ENCODE assay signal across 8 cellular contexts in the genomic region with DNA sequence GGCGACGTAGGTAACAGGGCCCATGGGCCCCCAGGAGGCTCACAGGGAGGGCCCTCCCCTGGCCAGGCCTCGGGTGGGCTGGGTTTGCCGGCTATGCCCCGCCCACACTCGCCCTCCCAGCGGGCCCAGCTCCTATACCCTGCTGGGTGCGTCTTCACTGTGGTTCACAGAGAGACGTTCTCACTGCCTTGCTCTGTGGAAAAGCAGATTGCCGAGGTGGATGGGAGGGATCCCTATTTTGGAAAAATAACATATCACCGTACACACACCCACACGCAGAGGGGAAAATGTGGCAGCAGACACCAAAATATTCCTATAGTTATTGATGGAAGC. TPM values are rescaled to one million over a fixed set of nuclear protein-coding genes. Genes with fewer than 3 reads are reported as not detected.
DNase-seq lines count a peak whose midpoint lies in the region; ATAC-seq and TF ChIP-seq lines count a peak whose summit lies in the region.

No MANE protein-coding gene starts in this region.

- H3K9me3 Mint-ChIP-seq in activated CD4-positive, alpha-beta T cell treated with anti-CD3 and anti-CD28 coated beads for 36 hours (ENCODE audit: low read depth): peaks cover 8% of the 10 kb centered on the region
- no peaks in the 10 kb centered on the region for H3K9me3 Mint-ChIP-seq in chondrocyte (ENCODE audit: low read depth)

- CTCF ChIA-PET in activated CD4-positive, alpha-beta T cell treated with anti-CD3 and anti-CD28 coated beads for 36 hours (lab: Charles Lee): interaction anchor here (0.7 to 2.7 kb wide), 7 partner anchors 8 to 680 kb away, joined by 3 to 15 read pairs (median 3); no protein-coding TSS in a partner anchor

- no peak for TF ChIP-seq CTCF in chondrocyte (IDR thresholded peaks at IDR 0.05)
- TF ChIP-seq CTCF in mucosa of descending colon (IDR thresholded peaks at IDR 0.05): no peak

- peak overlapping the region; percentile 83 for H3K27ac Mint-ChIP-seq in activated CD4-positive, alpha-beta T cell treated with anti-CD3 and anti-CD28 coated beads for 36 hours
- no peak overlapping the region for H3K27ac Mint-ChIP-seq in chondrocyte (ENCODE audit: unreplicated experiment)

- intact Hi-C loops in activated CD4-positive, alpha-beta T cell treated with anti-CD3 and anti-CD28 coated beads for 36 hours (cut with DNase I, micrococcal nuclease): loop anchor here (1.0 to 10.0 kb wide), 10 partner anchors 36 to 719 kb away; partner anchors contain the start of gene ARID1B (in 1 of the 2)
- intact Hi-C loops in mucosa of descending colon (cut with DNase I, micrococcal nuclease): no loop called here

- peak; percentile 32 for DNase-seq in COLO668 (lab: John Stamatoyannopoulos, UW; ENCODE audit: unreplicated experiment)
- peak; percentile 74 for DNase-seq in NCI-H1092 treated with DMSO at 0.1 percent for 48 hours (lab: John Stamatoyannopoulos, UW)
- DNase-seq in activated CD4-positive, alpha-beta T cell treated with anti-CD3 and anti-CD28 coated beads for 36 hours: peak; percentile 78
- DNase-seq in chondrocyte (ENCODE audit: low spot score): no peak
- DNase-seq in mucosa of descending colon: peak; percentile 52 to 75 (median 68)
- peak; percentile 31 to 71 for DNase-seq in stimulated activated CD8-positive, alpha-beta memory T cell treated with anti-CD3 and anti-CD28 coated beads, Interleukin-7, amount 100 ng/mL, for 4 hours (ENCODE audit: low read depth in 2 of 2)
- no peak for DNase-seq in GDM1 (lab: John Stamatoyannopoulos, UW)

- H3K27me3 Mint-ChIP-seq in activated CD4-positive, alpha-beta T cell treated with anti-CD3 and anti-CD28 coated beads for 36 hours: no peaks in the 10 kb centered on the region
- H3K27me3 Mint-ChIP-seq in chondrocyte (ENCODE audit: low read depth): no peaks in the 10 kb centered on the region

- peak overlapping the region; percentile 73 for H3K4me3 Mint-ChIP-seq in activated CD4-positive, alpha-beta T cell treated with anti-CD3 and anti-CD28 coated beads for 36 hours
- peak overlapping the region; percentile 74 for H3K4me3 Mint-ChIP-seq in chondrocyte (ENCODE audit: unreplicated experiment)

- POLR2A ChIA-PET in activated CD4-positive, alpha-beta T cell treated with anti-CD3 and anti-CD28 coated beads for 36 hours (lab: Charles Lee): interaction anchor here (0.7 kb wide), 1 partner anchor 710 kb away, joined by 4 read pairs; no protein-coding TSS in a partner anchor

- H3K4me1 Mint-ChIP-seq in activated CD4-positive, alpha-beta T cell treated with anti-CD3 and anti-CD28 coated beads for 36 hours: peaks cover 9% of the 10 kb centered on the region
- peaks cover 20% of the 10 kb centered on the region for H3K4me1 Mint-ChIP-seq in chondrocyte (ENCODE audit: low read depth)

- H3K9me3 ChIP-seq in mucosa of descending colon: no peaks in the 10 kb centered on the region

- no peaks in the 10 kb centered on the region for H3K36me3 Mint-ChIP-seq in activated CD4-positive, alpha-beta T cell treated with anti-CD3 and anti-CD28 coated beads for 36 hours (ENCODE audit: low read depth)
- H3K36me3 Mint-ChIP-seq in chondrocyte (ENCODE audit: low read depth): no peaks in the 10 kb centered on the region

- no peaks in the 10 kb centered on the region for H3K36me3 ChIP-seq in mucosa of descending colon (ENCODE audit: low read depth)

- no peak overlapping the region for H3K4me3 ChIP-seq in mucosa of descending colon

- ATAC-seq in GM21723 (IDR thresholded peaks at IDR 0.05; ENCODE audit: unreplicated experiment): peak; percentile 45
- ATAC-seq in activated CD4-positive, alpha-beta T cell treated with anti-CD3 and anti-CD28 coated beads for 36 hours: peak; percentile 57
- ATAC-seq in mucosa of descending colon: peak; percentile 40

- H3K4me1 ChIP-seq in mucosa of descending colon (ENCODE audit: low read depth): peaks cover 7% of the 10 kb centered on the region

RNA-seq across cellular contexts. Expression of gene TMEM242, which starts 49.6 kb away (rescaled TPM):
- 1 to 10 TPM; 4.7 to 7.7 TPM for total RNA-seq in activated CD4-positive, alpha-beta T cell treated with anti-CD3 and anti-CD28 coated beads for 36 hours
- 9.6 to 10.7 TPM (median 9.7 TPM) in 3 replicates for total RNA-seq in chondrocyte
- total RNA-seq in mucosa of descending colon: 10 to 100 TPM; 10.0 to 14.1 (median 13.4) TPM

Comparison
In these comparisons a context has a peak if more than half of its experiments do, and no peak if none do; other contexts are left out.
1. DNase-seq: peak in COLO668 (single experiment), NCI-H1092 treated with DMSO at 0.1 percent for 48 hours (single experiment), activated CD4-positive, alpha-beta T cell treated with anti-CD3 and anti-CD28 coated beads for 36 hours (single experiment), mucosa of descending colon (3 of 3) and stimulated activated CD8-positive, alpha-beta memory T cell treated with anti-CD3 and anti-CD28 coated beads, Interleukin-7, amount 100 ng/mL, for 4 hours (2 of 2); none in chondrocyte (single experiment) and GDM1 (single experiment).
2. intact Hi-C loops: an anchor here in activated CD4-positive, alpha-beta T cell treated with anti-CD3 and anti-CD28 coated beads for 36 hours (1.0 to 10.0 kb wide); none called in mucosa of descending colon.
3. Peak in every context shown above with its lines, with median percentiles within 50 percentile points of each other: ATAC-seq.